In the genomic region with DNA sequence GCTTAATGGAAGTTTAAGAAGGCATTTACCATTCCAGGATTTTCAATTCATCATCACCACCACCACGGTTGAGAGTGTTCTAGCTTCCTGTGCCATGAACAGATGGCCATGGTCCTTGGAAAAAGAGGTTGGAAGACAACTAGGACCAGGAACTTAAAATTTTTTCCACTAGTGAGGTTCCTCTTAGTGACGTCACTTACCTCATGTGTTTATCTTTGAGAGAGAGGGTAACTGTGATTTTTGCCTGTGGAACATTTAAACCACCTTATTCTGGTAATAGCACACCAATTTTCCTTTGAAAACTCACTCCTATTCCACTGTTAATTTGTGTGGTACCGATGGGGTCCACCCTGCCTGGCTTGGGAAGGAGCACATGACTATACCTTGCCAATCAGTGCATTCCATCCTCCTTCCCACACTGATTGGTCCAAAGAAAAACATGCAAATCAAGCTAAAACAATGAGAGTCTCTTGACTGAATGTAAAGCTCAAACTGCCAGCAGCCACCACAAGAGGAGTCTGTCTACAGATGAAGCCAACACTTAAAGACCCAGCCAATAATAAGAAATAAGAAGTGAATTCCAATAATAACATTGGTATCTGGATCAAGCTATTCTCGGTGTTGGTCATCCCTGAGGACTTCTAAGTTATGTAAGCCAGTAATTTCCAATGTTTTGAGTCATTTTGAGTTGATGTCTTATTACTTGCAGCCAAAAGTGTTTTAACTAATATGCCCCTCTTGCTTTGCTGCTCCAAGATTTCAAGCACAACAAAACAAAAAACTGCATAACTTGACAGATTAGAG, we compare ENCODE assay signal across 1 cellular context.
TF ChIP-seq lines count a peak whose summit lies in the region.

No MANE protein-coding gene starts in this region.

TF ChIP-seq in GM23338, 12 proteins besides CTCF, POLR2A, EP300 and RAD21 (continued from another document):
- TF ChIP-seq, protein P1, sequence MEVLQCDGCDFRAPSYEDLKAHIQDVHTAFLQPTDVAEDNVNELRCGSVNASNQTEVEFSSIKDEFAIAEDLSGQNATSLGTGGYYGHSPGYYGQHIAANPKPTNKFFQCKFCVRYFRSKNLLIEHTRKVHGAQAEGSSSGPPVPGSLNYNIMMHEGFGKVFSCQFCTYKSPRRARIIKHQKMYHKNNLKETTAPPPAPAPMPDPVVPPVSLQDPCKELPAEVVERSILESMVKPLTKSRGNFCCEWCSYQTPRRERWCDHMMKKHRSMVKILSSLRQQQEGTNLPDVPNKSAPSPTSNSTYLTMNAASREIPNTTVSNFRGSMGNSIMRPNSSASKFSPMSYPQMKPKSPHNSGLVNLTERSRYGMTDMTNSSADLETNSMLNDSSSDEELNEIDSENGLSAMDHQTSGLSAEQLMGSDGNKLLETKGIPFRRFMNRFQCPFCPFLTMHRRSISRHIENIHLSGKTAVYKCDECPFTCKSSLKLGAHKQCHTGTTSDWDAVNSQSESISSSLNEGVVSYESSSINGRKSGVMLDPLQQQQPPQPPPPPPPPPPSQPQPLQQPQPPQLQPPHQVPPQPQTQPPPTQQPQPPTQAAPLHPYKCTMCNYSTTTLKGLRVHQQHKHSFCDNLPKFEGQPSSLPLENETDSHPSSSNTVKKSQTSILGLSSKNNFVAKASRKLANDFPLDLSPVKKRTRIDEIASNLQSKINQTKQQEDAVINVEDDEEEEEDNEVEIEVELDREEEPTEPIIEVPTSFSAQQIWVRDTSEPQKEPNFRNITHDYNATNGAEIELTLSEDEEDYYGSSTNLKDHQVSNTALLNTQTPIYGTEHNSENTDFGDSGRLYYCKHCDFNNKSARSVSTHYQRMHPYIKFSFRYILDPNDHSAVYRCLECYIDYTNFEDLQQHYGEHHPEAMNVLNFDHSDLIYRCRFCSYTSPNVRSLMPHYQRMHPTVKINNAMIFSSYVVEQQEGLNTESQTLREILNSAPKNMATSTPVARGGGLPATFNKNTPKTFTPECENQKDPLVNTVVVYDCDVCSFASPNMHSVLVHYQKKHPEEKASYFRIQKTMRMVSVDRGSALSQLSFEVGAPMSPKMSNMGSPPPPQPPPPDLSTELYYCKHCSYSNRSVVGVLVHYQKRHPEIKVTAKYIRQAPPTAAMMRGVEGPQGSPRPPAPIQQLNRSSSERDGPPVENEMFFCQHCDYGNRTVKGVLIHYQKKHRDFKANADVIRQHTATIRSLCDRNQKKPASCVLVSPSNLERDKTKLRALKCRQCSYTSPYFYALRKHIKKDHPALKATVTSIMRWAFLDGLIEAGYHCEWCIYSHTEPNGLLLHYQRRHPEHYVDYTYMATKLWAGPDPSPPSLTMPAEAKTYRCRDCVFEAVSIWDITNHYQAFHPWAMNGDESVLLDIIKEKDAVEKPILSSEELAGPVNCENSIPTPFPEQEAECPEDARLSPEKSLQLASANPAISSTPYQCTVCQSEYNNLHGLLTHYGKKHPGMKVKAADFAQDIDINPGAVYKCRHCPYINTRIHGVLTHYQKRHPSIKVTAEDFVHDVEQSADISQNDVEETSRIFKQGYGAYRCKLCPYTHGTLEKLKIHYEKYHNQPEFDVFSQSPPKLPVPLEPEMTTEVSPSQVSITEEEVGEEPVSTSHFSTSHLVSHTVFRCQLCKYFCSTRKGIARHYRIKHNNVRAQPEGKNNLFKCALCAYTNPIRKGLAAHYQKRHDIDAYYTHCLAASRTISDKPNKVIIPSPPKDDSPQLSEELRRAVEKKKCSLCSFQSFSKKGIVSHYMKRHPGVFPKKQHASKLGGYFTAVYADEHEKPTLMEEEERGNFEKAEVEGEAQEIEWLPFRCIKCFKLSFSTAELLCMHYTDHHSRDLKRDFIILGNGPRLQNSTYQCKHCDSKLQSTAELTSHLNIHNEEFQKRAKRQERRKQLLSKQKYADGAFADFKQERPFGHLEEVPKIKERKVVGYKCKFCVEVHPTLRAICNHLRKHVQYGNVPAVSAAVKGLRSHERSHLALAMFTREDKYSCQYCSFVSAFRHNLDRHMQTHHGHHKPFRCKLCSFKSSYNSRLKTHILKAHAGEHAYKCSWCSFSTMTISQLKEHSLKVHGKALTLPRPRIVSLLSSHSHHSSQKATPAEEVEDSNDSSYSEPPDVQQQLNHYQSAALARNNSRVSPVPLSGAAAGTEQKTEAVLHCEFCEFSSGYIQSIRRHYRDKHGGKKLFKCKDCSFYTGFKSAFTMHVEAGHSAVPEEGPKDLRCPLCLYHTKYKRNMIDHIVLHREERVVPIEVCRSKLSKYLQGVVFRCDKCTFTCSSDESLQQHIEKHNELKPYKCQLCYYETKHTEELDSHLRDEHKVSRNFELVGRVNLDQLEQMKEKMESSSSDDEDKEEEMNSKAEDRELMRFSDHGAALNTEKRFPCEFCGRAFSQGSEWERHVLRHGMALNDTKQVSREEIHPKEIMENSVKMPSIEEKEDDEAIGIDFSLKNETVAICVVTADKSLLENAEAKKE (CRISPR knock-in tag; IDR thresholded peaks at IDR 0.05), result no peak
- TF ChIP-seq NANOG (IDR thresholded peaks at IDR 0.05; ENCODE audit: borderline replicate concordance) (no peak), EZH2 (IDR thresholded peaks at IDR 0.05; ENCODE audit: low read depth, unreplicated experiment) (no peak)
- TF ChIP-seq, protein P2, sequence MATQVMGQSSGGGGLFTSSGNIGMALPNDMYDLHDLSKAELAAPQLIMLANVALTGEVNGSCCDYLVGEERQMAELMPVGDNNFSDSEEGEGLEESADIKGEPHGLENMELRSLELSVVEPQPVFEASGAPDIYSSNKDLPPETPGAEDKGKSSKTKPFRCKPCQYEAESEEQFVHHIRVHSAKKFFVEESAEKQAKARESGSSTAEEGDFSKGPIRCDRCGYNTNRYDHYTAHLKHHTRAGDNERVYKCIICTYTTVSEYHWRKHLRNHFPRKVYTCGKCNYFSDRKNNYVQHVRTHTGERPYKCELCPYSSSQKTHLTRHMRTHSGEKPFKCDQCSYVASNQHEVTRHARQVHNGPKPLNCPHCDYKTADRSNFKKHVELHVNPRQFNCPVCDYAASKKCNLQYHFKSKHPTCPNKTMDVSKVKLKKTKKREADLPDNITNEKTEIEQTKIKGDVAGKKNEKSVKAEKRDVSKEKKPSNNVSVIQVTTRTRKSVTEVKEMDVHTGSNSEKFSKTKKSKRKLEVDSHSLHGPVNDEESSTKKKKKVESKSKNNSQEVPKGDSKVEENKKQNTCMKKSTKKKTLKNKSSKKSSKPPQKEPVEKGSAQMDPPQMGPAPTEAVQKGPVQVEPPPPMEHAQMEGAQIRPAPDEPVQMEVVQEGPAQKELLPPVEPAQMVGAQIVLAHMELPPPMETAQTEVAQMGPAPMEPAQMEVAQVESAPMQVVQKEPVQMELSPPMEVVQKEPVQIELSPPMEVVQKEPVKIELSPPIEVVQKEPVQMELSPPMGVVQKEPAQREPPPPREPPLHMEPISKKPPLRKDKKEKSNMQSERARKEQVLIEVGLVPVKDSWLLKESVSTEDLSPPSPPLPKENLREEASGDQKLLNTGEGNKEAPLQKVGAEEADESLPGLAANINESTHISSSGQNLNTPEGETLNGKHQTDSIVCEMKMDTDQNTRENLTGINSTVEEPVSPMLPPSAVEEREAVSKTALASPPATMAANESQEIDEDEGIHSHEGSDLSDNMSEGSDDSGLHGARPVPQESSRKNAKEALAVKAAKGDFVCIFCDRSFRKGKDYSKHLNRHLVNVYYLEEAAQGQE (IDR thresholded peaks at IDR 0.05; ENCODE audit: unreplicated experiment), result no peak
